In the genomic region with DNA sequence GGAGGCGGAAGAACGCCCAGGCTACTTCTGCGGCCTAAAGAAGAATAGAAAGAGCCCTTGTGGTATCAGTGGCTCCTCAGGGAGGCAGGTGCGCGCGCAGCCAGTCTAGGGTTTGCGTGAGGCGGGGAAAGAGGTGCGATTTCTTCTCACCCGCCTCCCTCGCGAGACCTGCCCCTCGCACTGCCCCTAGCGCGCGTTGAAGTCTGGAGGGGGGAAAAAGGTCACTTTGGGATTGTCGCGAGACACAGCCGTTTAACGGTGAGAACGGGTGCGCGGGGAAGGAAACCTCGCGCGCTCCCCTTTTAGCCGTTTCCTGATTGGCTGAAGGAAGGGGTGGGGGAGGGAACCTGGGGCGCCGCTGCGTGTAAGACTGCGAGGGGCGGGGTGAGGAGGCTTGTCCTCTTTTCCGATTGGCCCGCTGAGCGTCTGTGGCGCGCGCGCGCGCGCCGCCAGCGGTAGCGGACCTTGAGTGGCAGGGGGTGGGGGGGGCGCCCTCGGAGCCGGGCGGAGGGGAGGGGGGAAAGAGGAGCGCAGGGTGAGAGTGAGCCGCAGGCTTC, we compare ENCODE assay signal across 8 cellular contexts. TPM values are rescaled to one million over a fixed set of nuclear protein-coding genes. Genes with fewer than 3 reads are reported as not detected.
DNase-seq lines count a peak whose midpoint lies in the region; ATAC-seq and TF ChIP-seq lines count a peak whose summit lies in the region.

A gene with protein sequence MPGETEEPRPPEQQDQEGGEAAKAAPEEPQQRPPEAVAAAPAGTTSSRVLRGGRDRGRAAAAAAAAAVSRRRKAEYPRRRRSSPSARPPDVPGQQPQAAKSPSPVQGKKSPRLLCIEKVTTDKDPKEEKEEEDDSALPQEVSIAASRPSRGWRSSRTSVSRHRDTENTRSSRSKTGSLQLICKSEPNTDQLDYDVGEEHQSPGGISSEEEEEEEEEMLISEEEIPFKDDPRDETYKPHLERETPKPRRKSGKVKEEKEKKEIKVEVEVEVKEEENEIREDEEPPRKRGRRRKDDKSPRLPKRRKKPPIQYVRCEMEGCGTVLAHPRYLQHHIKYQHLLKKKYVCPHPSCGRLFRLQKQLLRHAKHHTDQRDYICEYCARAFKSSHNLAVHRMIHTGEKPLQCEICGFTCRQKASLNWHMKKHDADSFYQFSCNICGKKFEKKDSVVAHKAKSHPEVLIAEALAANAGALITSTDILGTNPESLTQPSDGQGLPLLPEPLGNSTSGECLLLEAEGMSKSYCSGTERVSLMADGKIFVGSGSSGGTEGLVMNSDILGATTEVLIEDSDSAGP (plus strand): TSS at position 429 of the 557 bp plus-strand sequence. CDS start 219 bp downstream, outside the sequence.

- TF ChIP-seq POLR2A in esophagus muscularis mucosa (IDR thresholded peaks at IDR 0.05; ENCODE audit: low read depth), result peak; percentile 88

- peak within 1 kb of the TSS; percentile 99 to 100 (median 100) for H3K27ac ChIP-seq in esophagus muscularis mucosa (replicated peaks in 1 of 4)
- H3K27ac ChIP-seq in muscle layer of colon (ENCODE audit: low read depth, low read length), result peak within 1 kb of the TSS; percentile 95

- H3K36me3 Mint-ChIP-seq in activated T-cell treated with anti-CD3 and anti-CD28 coated beads, Interleukin-2, amount 50 U/mL, for 72 hours (ENCODE audit: insufficient read depth in 2 of 2), result peaks cover 17 to 23% of the 10 kb centered on the region in 2 donors

- peak; percentile 43 for ATAC-seq in GM21737 (IDR thresholded peaks at IDR 0.05; ENCODE audit: unreplicated experiment)
- ATAC-seq in activated T-cell treated with anti-CD3 and anti-CD28 coated beads, Interleukin-2, amount 50 U/mL, for 72 hours (replicated peaks in 1 of 2), result peak; percentile 51 to 58

- peak within 1 kb of the TSS; percentile 98 for H3K9ac ChIP-seq in muscle layer of colon (ENCODE audit: low read length)

- H3K4me1 Mint-ChIP-seq in activated T-cell treated with anti-CD3 and anti-CD28 coated beads, Interleukin-2, amount 50 U/mL, for 72 hours (ENCODE audit: low read depth), result peaks cover 59% of the 10 kb centered on the region

- no peaks in the 10 kb centered on the region for H3K9me3 Mint-ChIP-seq in activated T-cell treated with anti-CD3 and anti-CD28 coated beads, Interleukin-2, amount 50 U/mL, for 72 hours

- H3K36me3 ChIP-seq in esophagus muscularis mucosa (no peaks in the 10 kb centered on the region), muscle layer of colon (ENCODE audit: insufficient read depth, low read length) (no peaks in the 10 kb centered on the region)

- intact Hi-C loops in esophagus muscularis mucosa (cut with DNase I), result no loop called here

- H3K27me3 ChIP-seq in esophagus muscularis mucosa (no peaks in the 10 kb centered on the region), muscle layer of colon (ENCODE audit: control insufficient read depth in 1 of 2, insufficient read depth in 2 of 2, low read length in 2 of 2) (no peaks in the 10 kb centered on the region)

- H3K27ac Mint-ChIP-seq in activated T-cell treated with anti-CD3 and anti-CD28 coated beads, Interleukin-2, amount 50 U/mL, for 72 hours, result peak within 1 kb of the TSS; percentile 100

- H3K4me3 ChIP-seq in esophagus muscularis mucosa, result peak within 1 kb of the TSS; percentile 85 to 98 (median 95)
- H3K4me3 ChIP-seq in muscle layer of colon (ENCODE audit: low read depth in 1 of 2, low read length in 2 of 2), result peak within 1 kb of the TSS; percentile 93 to 94

- WGBS in esophagus muscularis mucosa, result 2% methylated on average over 9 of the region's 51 CpGs

- TF ChIP-seq CTCF in esophagus muscularis mucosa (IDR thresholded peaks at IDR 0.05), result no peak

- TF ChIP-seq EP300 in esophagus muscularis mucosa (IDR thresholded peaks at IDR 0.05), result no peak

- no peaks in the 10 kb centered on the region for H3K27me3 Mint-ChIP-seq in activated T-cell treated with anti-CD3 and anti-CD28 coated beads, Interleukin-2, amount 50 U/mL, for 72 hours (ENCODE audit: low read depth)

- H3K4me1 ChIP-seq in esophagus muscularis mucosa (peaks cover 57 to 73% (median 72%) of the 10 kb centered on the region in 4 donors), muscle layer of colon (ENCODE audit: insufficient read depth, low read length) (peaks cover 63% of the 10 kb centered on the region)

- peak; percentile 95 for DNase-seq in DMS153 treated with DMSO at 0.1 percent for 48 hours (lab: John Stamatoyannopoulos, UW; ENCODE audit: unreplicated experiment)
- peak; percentile 96 to 98 for DNase-seq in Kasumi-1 (lab: John Stamatoyannopoulos, UW)
- peak; percentile 97 for DNase-seq in RKO (ENCODE audit: low spot score)
- DNase-seq in activated T-cell treated with anti-CD3 and anti-CD28 coated beads, Interleukin-2, amount 50 U/mL, for 72 hours, result peak; percentile 92 to 96
- DNase-seq in esophagus muscularis mucosa (ENCODE audit: extremely low spot score), result peak; percentile 99
- peak; percentile 92 to 93 for DNase-seq in stimulated activated CD8-positive, alpha-beta memory T cell treated with anti-CD3 and anti-CD28 coated beads, Interleukin-7, amount 100 ng/mL, for 1 hour (ENCODE audit: low read depth in 2 of 2)

- H3K9me3 ChIP-seq in esophagus muscularis mucosa (no peaks in the 10 kb centered on the region), muscle layer of colon (ENCODE audit: low read length) (no peaks in the 10 kb centered on the region)

- H3K4me3 Mint-ChIP-seq in activated T-cell treated with anti-CD3 and anti-CD28 coated beads, Interleukin-2, amount 50 U/mL, for 72 hours, result peak within 1 kb of the TSS; percentile 86 to 98

RNA-seq across cellular contexts. Expression of the gene that starts here (rescaled TPM):
- total RNA-seq in activated T-cell treated with anti-CD3 and anti-CD28 coated beads, Interleukin-2, amount 50 U/mL, for 72 hours, result 10 to 100 TPM; 43.4 to 48.4 TPM
- total RNA-seq in esophagus muscularis mucosa, result 10 to 100 TPM; 71.1 to 90.2 (median 77.7) TPM

Comparison
In these comparisons a context has a peak if more than half of its experiments do, and no peak if none do; other contexts are left out.
1. Peak in every context shown above with its lines: DNase-seq, ATAC-seq, H3K4me3 ChIP-seq and H3K27ac ChIP-seq.